Comparison of ENCODE assay signal across 9 cellular contexts in genomic region chr12:6925239-6925542, GRCh38. TPM values are rescaled to one million over a fixed set of nuclear protein-coding genes. Genes with fewer than 3 reads are reported as not detected.
DNase-seq lines count a peak whose midpoint lies in the region; ATAC-seq and TF ChIP-seq lines count a peak whose summit lies in the region.
"Had no signal": no experiment of that assay in that cellular context is flagged by ENCODE, and none has a peak within 500 bp of the region (broad histone marks: within the 10 kb centered on the region; RNA-seq: fewer than 3 reads in every experiment).

No MANE protein-coding gene starts in this region.

- H3K4me1 Mint-ChIP-seq in naive thymus-derived CD4-positive, alpha-beta T cell, result peaks cover 32 to 59% (median 38%) of the 10 kb centered on the region in 7 donors

- no peaks in the 10 kb centered on the region for H3K36me3 ChIP-seq in left ventricle myocardium inferior
- peaks cover 0 to 37% (median 3%) of the 10 kb centered on the region in 3 experiments for H3K36me3 ChIP-seq in naive thymus-derived CD4-positive, alpha-beta T cell (ENCODE audit: control insufficient read depth in 2 of 3, insufficient read depth in 3 of 3, low read length in 3 of 3)

- no peak for ATAC-seq in left ventricle myocardium superior
- no peak for ATAC-seq in naive thymus-derived CD4-positive, alpha-beta T cell
- no peak for ATAC-seq in GM18907 (IDR thresholded peaks at IDR 0.05; ENCODE audit: unreplicated experiment)
- no peak for ATAC-seq in HG02852 (IDR thresholded peaks at IDR 0.05; ENCODE audit: unreplicated experiment)
- no peak for ATAC-seq in HG03565 (IDR thresholded peaks at IDR 0.05; ENCODE audit: unreplicated experiment)

- CTCF ChIA-PET in naive thymus-derived CD4-positive, alpha-beta T cell (lab: Charles Lee), result interaction anchor here (1.1 to 4.4 kb wide), 16 partner anchors 11 to 188 kb away, joined by 3 to 47 read pairs (median 14); partner anchors contain the start of genes C12orf57, C1RL, ENO2 and RNU7-1

- DNase-seq in left ventricle myocardium inferior (no peak), left ventricle myocardium superior (no peak), HuH-7 (ENCODE audit: low spot score) (no peak)
- DNase-seq in naive thymus-derived CD4-positive, alpha-beta T cell, result no peak

- POLR2A ChIA-PET in naive thymus-derived CD4-positive, alpha-beta T cell (lab: Charles Lee), result interaction anchor here (0.6 to 23.3 kb wide), 9 partner anchors 10 to 184 kb away, joined by 3 to 367 read pairs (median 5); partner anchors contain the start of genes C12orf57, C1RL, ENO2 and LPCAT3

- H3K9me3 ChIP-seq in left ventricle myocardium inferior (replicated peaks), result no peaks in the 10 kb centered on the region
- H3K9me3 ChIP-seq in naive thymus-derived CD4-positive, alpha-beta T cell (ENCODE audit: control insufficient read depth in 2 of 3, low read length in 3 of 3), result no peaks in the 10 kb centered on the region

- H3K27ac ChIP-seq in left ventricle myocardium inferior (replicated peaks) (peak overlapping the region; percentile 97), cingulate gyrus (ENCODE audit: low read depth, low read length) (peak overlapping the region; percentile 94)
- peak overlapping the region; percentile 61 for H3K27ac ChIP-seq in naive thymus-derived CD4-positive, alpha-beta T cell (ENCODE audit: low read depth, low read length)

- peak overlapping the region; percentile 15 to 92 (median 81) for H3K27ac Mint-ChIP-seq in naive thymus-derived CD4-positive, alpha-beta T cell

- no peaks in the 10 kb centered on the region for H3K9me3 Mint-ChIP-seq in naive thymus-derived CD4-positive, alpha-beta T cell

- peaks cover 0 to 16% (median 0%) of the 10 kb centered on the region in 5 donors for H3K36me3 Mint-ChIP-seq in naive thymus-derived CD4-positive, alpha-beta T cell

- peak overlapping the region in 8 of 10 donors; percentile 42 to 90 (median 66) for H3K4me3 Mint-ChIP-seq in naive thymus-derived CD4-positive, alpha-beta T cell

- intact Hi-C loops in left ventricle myocardium inferior (cut with micrococcal nuclease), result no loop called here
- intact Hi-C loops in left ventricle myocardium superior (cut with micrococcal nuclease), result no loop called here
- intact Hi-C loops in naive thymus-derived CD4-positive, alpha-beta T cell (cut with micrococcal nuclease), result loop anchor here in 1 of 2 donors (2.0 kb wide), 1 partner anchor 56 kb away; no protein-coding TSS in a partner anchor

- no peaks in the 10 kb centered on the region for H3K27me3 Mint-ChIP-seq in naive thymus-derived CD4-positive, alpha-beta T cell

- H3K4me1 ChIP-seq in left ventricle myocardium inferior, result peaks cover 57% of the 10 kb centered on the region
- H3K4me1 ChIP-seq in naive thymus-derived CD4-positive, alpha-beta T cell (ENCODE audit: control insufficient read depth in 2 of 2, insufficient read depth in 2 of 2, low read length in 2 of 2), result peaks cover 16 to 29% of the 10 kb centered on the region in 2 donors

- TF ChIP-seq CTCF in left ventricle myocardium inferior (IDR thresholded peaks at IDR 0.05; ENCODE audit: borderline replicate concordance), result no peak

- H3K27me3 ChIP-seq in left ventricle myocardium inferior (ENCODE audit: low read depth), result no peaks in the 10 kb centered on the region
- no peaks in the 10 kb centered on the region for H3K27me3 ChIP-seq in naive thymus-derived CD4-positive, alpha-beta T cell (ENCODE audit: control insufficient read depth in 2 of 2, insufficient read depth in 2 of 2, low read length in 2 of 2)

- peak overlapping the region; percentile 92 for H3K4me3 ChIP-seq in left ventricle myocardium inferior
- no peak overlapping the region for H3K4me3 ChIP-seq in naive thymus-derived CD4-positive, alpha-beta T cell (ENCODE audit: low read length)

RNA-seq across cellular contexts. Expression of gene ATN1, which starts 2.6 kb away (rescaled TPM):
- total RNA-seq in left ventricle myocardium inferior (71.4 TPM), left ventricle myocardium superior (83.1 TPM)
- 10 to 100 TPM; 29.5 to 42.2 (median 34.4) TPM for total RNA-seq in naive thymus-derived CD4-positive, alpha-beta T cell
- 1 to 10 TPM in 1 of 2 donors, under 1 TPM in 1; 0.95 to 2.0 TPM for polyA plus RNA-seq in naive thymus-derived CD4-positive, alpha-beta T cell

RNA-seq across cellular contexts. Expression of gene ENO2, which starts 10.8 kb away (rescaled TPM):
- total RNA-seq in left ventricle myocardium inferior (14.8 TPM), left ventricle myocardium superior (12.0 TPM)
- 100 to 1,000 TPM in 3 of 5 experiments, 10 to 100 TPM in 2; 65.3 to 193 (median 178) TPM for total RNA-seq in naive thymus-derived CD4-positive, alpha-beta T cell
- polyA plus RNA-seq in naive thymus-derived CD4-positive, alpha-beta T cell, result 10 to 100 TPM; 22.5 to 31.0 TPM

RNA-seq across cellular contexts. Expression of gene RNU7-1, which starts 18.4 kb away (rescaled TPM):
- not detected for total RNA-seq in left ventricle myocardium inferior
- not detected for total RNA-seq in left ventricle myocardium superior
- total RNA-seq in naive thymus-derived CD4-positive, alpha-beta T cell, result not detected
- polyA plus RNA-seq in naive thymus-derived CD4-positive, alpha-beta T cell, result not detected
- total RNA-seq: SK-MEL-5 had no signal

RNA-seq across cellular contexts. Expression of gene C12orf57, which starts 18.6 kb away (rescaled TPM):
- total RNA-seq in left ventricle myocardium inferior (227 TPM), left ventricle myocardium superior (238 TPM)
- total RNA-seq in naive thymus-derived CD4-positive, alpha-beta T cell, result 100 to 1,000 TPM; 148 to 592 (median 362) TPM
- polyA plus RNA-seq in naive thymus-derived CD4-positive, alpha-beta T cell, result 100 to 1,000 TPM; 394 to 401 TPM

RNA-seq across cellular contexts. Expression of gene LRRC23, which starts 20.6 kb away (rescaled TPM):
- 11.6 TPM for total RNA-seq in left ventricle myocardium inferior
- 7.7 TPM for total RNA-seq in left ventricle myocardium superior
- 10 to 100 TPM in 1 of 5 experiments, 1 to 10 TPM in 4; 6.6 to 12.1 (median 7.3) TPM for total RNA-seq in naive thymus-derived CD4-positive, alpha-beta T cell
- polyA plus RNA-seq in naive thymus-derived CD4-positive, alpha-beta T cell, result 1 to 10 TPM; 4.5 to 5.4 TPM
